In the genomic region with DNA sequence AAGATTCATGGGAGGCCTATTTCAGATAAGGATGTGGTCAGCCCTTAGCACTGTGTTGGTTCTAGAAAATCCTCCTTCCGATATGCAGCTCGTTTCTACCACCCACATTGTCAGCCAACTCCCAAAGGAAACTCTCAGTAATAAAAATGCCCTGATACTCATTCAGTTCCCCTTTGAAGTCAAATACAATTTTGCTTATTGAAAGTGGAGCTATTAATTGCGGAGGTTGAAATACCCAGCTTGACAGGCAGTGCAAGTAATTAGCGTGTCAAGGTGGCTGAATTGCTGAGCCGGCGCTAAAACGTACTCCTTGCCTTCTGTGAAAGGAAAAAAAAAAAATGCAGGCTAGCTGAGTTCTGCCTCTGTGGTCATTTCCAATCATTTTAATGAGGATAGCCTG, we compare ENCODE assay signal across 3 cellular contexts.
TF ChIP-seq lines count a peak whose summit lies in the region.

No MANE protein-coding gene starts in this region.

TF ChIP-seq in SK-N-SH treated with all-trans-retinoic acid at 6 μM for 48 hours, 23 proteins besides CTCF, POLR2A, EP300 and RAD21 (continues in another document):
- TF ChIP-seq, protein P1, sequence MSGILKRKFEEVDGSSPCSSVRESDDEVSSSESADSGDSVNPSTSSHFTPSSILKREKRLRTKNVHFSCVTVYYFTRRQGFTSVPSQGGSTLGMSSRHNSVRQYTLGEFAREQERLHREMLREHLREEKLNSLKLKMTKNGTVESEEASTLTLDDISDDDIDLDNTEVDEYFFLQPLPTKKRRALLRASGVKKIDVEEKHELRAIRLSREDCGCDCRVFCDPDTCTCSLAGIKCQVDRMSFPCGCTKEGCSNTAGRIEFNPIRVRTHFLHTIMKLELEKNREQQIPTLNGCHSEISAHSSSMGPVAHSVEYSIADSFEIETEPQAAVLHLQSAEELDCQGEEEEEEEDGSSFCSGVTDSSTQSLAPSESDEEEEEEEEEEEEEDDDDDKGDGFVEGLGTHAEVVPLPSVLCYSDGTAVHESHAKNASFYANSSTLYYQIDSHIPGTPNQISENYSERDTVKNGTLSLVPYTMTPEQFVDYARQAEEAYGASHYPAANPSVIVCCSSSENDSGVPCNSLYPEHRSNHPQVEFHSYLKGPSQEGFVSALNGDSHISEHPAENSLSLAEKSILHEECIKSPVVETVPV (CRISPR knock-in tag; IDR thresholded peaks at IDR 0.05) = no peak
- TF ChIP-seq ZNF565 (CRISPR knock-in tag; conservative IDR thresholded peaks at IDR 0.05; ENCODE audit: low read depth) = no peak
- TF ChIP-seq PATZ1 (CRISPR knock-in tag; IDR thresholded peaks at IDR 0.05; ENCODE audit: borderline replicate concordance) = no peak
- TF ChIP-seq TCF4 (CRISPR knock-in tag; IDR thresholded peaks at IDR 0.05; ENCODE audit: borderline replicate concordance) = no peak
- no peak for TF ChIP-seq ZFP30 (CRISPR knock-in tag; IDR thresholded peaks at IDR 0.05)
- TF ChIP-seq ARNTL (CRISPR knock-in tag; IDR thresholded peaks at IDR 0.05; ENCODE audit: borderline replicate concordance, low read depth) = no peak
- TF ChIP-seq ISL1 (CRISPR knock-in tag; IDR thresholded peaks at IDR 0.05) = no peak
- no peak for TF ChIP-seq RARB (CRISPR knock-in tag; IDR thresholded peaks at IDR 0.05)
- TF ChIP-seq SNAI2 (CRISPR knock-in tag; IDR thresholded peaks at IDR 0.05) = no peak
- TF ChIP-seq ESRRG (CRISPR knock-in tag; IDR thresholded peaks at IDR 0.05) = no peak
- no peak for TF ChIP-seq GLIS3 (CRISPR knock-in tag; IDR thresholded peaks at IDR 0.05)
- no peak for TF ChIP-seq PPARA (CRISPR knock-in tag; IDR thresholded peaks at IDR 0.05; ENCODE audit: borderline replicate concordance)
- TF ChIP-seq OSR1 (CRISPR knock-in tag; IDR thresholded peaks at IDR 0.05) = no peak
- TF ChIP-seq ZNF70 (CRISPR knock-in tag; IDR thresholded peaks at IDR 0.05) = no peak
- TF ChIP-seq ZFP3 (CRISPR knock-in tag; IDR thresholded peaks at IDR 0.05) = no peak
- no peak for TF ChIP-seq CSDC2 (CRISPR knock-in tag; IDR thresholded peaks at IDR 0.05)
- TF ChIP-seq ZNF8 (CRISPR knock-in tag; IDR thresholded peaks at IDR 0.05) = no peak
- TF ChIP-seq ZC3H10 (CRISPR knock-in tag; IDR thresholded peaks at IDR 0.05) = no peak

TF ChIP-seq in neural cell, 6 proteins besides CTCF, POLR2A, EP300 and RAD21 (continued from another document):
- TF ChIP-seq REST (IDR thresholded peaks at IDR 0.05; ENCODE audit: borderline replicate concordance) = no peak
TF ChIP-seq in neural cell: peak in this region for 0.

TF ChIP-seq in WTC11, 78 proteins besides CTCF, POLR2A, EP300 and RAD21 (continued from another document):
- TF ChIP-seq ZNF532 (CRISPR knock-in tag; IDR thresholded peaks at IDR 0.05; ENCODE audit: borderline replicate concordance) = no peak
- no peak for TF ChIP-seq TEAD1 (CRISPR knock-in tag; IDR thresholded peaks at IDR 0.05)
- no peak for TF ChIP-seq SMAD3 (CRISPR knock-in tag; IDR thresholded peaks at IDR 0.05; ENCODE audit: borderline replicate concordance)
- TF ChIP-seq ATF2 (CRISPR knock-in tag; IDR thresholded peaks at IDR 0.05; ENCODE audit: borderline replicate concordance, low read depth) = no peak
- TF ChIP-seq HMGA2 (CRISPR knock-in tag; IDR thresholded peaks at IDR 0.05) = no peak
- TF ChIP-seq PRRX2 (CRISPR knock-in tag; IDR thresholded peaks at IDR 0.05) = no peak
- no peak for TF ChIP-seq CBFB (CRISPR knock-in tag; IDR thresholded peaks at IDR 0.05; ENCODE audit: low read depth)
- TF ChIP-seq ZNF671 (CRISPR knock-in tag; IDR thresholded peaks at IDR 0.05) = no peak
- TF ChIP-seq E2F4 (CRISPR knock-in tag; IDR thresholded peaks at IDR 0.05; ENCODE audit: borderline replicate concordance, low read depth) = no peak
